In genomic region chrX:1558761-1559468, GRCh38 we compare ENCODE assay signal across 1 cellular context.
TF ChIP-seq lines count a peak whose summit lies in the region.

No MANE protein-coding gene starts in this region.

TF ChIP-seq in A549, 52 proteins besides CTCF, POLR2A, EP300 and RAD21 (continued from another document):
- no peak for TF ChIP-seq E2F6 (IDR thresholded peaks at IDR 0.05; ENCODE audit: borderline replicate concordance, low read depth)
